21 cellular contexts compared by ENCODE assay signal in the genomic region with DNA sequence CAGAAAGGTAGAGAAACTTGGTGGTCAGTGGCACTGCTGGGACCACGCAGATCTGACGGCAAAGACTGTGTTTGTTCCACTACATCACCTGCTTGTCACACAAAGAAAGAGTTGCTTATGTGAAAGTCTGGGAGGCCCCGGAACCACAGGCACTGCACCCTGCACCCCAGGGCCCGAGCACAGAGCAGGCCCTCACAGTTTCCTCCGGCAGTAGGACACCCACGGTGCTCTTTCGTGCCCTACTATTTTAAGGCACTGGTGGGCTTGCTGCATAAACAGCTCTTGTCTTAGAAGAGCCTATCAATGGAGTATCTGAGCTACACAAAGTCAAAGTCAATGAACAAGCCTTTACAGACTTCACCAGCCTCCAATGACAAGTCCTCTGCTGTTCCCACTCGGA. TPM values are rescaled to one million over a fixed set of nuclear protein-coding genes. Genes with fewer than 3 reads are reported as not detected.
"Had no signal": no experiment of that assay in that cellular context is flagged by ENCODE, and none has a peak within 500 bp of the region (broad histone marks: within the 10 kb centered on the region; RNA-seq: fewer than 3 reads in every experiment).

No MANE protein-coding gene starts in this region.

- H3K27ac ChIP-seq: hepatocyte, left ventricle myocardium inferior, ovary, skin epidermis, spleen, tibial nerve, uterus had no signal

- ATAC-seq: mucosa of descending colon; naive thymus-derived CD4-positive, alpha-beta T cell; natural killer cell treated with Interleukin-12 subunit alpha and Interleukin-12 subunit beta and Interleukin-15 and Interleukin-18, amount 100 ng/mL, for 72 hours; right cardiac atrium; sciatic nerve; stimulated activated memory B cell treated with anti-CD40 and anti-IgM and Interleukin-4, amounts not matched to agents 10 μg/mL and 1 μg/mL and 100 μg/mL, for 72 hours; stimulated activated naive CD8-positive, alpha-beta T cell treated with anti-CD3 and anti-CD28 coated beads, Interleukin-15, amount 100 ng/mL, for 72 hours had no signal

- H3K4me3 ChIP-seq: hepatocyte, left ventricle myocardium inferior, mucosa of descending colon, ovary, skin epidermis, spleen, tibial nerve, uterus had no signal

- H3K4me1 ChIP-seq: tibial nerve, uterus had no signal

- DNase-seq: islet precursor cell; left ventricle myocardium inferior; midbrain; mucosa of descending colon; naive thymus-derived CD4-positive, alpha-beta T cell; ovary; retina; right cardiac atrium; spleen; stimulated activated CD4-positive, alpha-beta T cell treated with anti-CD3 and anti-CD28 coated beads, Interleukin-4, amount 100 ng/mL, for 24 hours; stimulated activated CD8-positive, alpha-beta memory T cell treated with anti-CD3 and anti-CD28 coated beads, Interleukin-4, amount 100 ng/mL, for 48 hours; stimulated activated naive CD4-positive, alpha-beta T cell treated with Interleukin-2 at 50 U/mL for 16 hours; stimulated activated naive CD8-positive, alpha-beta T cell treated with anti-CD3 and anti-CD28 coated beads, Interleukin-15, amount 100 ng/mL, for 72 hours; substantia nigra; uterus had no signal

- H3K27me3 ChIP-seq: hepatocyte, ovary, spleen, tibial nerve, uterus had no signal

- H3K36me3 ChIP-seq: ovary, uterus had no signal

- H2AFZ ChIP-seq: hepatocyte had no signal

- H3K9me3 ChIP-seq: left ventricle myocardium inferior, mucosa of descending colon, ovary, spleen, tibial nerve, uterus had no signal

- H3K4me2 ChIP-seq: hepatocyte had no signal

RNA-seq across cellular contexts. Expression of a gene that starts 8.0 kb away (rescaled TPM):
- total RNA-seq: natural killer cell treated with Interleukin-12 subunit alpha and Interleukin-12 subunit beta and Interleukin-15 and Interleukin-18, amount 100 ng/mL, for 72 hours had no signal
